ENCODE assay signal across 24 cellular contexts in the genomic region with DNA sequence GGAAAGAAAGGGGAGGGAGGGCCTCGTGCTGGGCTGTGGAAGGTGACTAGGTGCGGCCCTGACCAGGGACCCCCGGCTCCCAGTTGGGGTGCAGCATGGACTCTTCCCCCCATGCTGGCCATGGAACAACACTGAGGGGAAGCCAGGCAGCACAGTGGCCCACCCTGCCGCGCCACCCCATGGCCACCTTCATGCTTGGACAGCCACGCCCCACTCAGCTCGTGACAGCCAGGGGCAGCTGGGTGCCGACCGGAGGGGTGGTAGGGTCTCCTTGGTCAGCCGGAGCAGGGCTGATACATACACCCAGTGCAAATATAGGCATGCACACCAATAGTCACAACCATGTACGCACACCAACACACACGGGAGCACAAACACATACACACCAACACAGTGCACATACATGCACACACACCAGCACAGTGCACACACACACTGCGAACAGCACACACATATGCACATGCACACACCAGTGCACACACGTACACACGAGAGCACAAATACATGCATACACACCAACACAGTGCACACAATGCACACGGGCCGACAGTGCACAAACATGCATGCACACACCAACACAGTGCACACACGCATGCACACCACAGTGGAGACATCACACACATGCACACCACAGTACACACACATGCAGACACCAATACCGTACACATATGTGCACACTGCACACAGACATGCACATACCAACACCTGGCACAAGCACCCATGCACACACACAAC. TPM values are rescaled to one million over a fixed set of nuclear protein-coding genes. Genes with fewer than 3 reads are reported as not detected.
"Had no signal": no experiment of that assay in that cellular context is flagged by ENCODE, and none has a peak within 500 bp of the region (broad histone marks: within the 10 kb centered on the region; RNA-seq: fewer than 3 reads in every experiment).

No MANE protein-coding gene starts in this region.

- H3K27ac ChIP-seq: HL-60, SJSA1, SK-N-MC had no signal

- FAIRE-seq: RCC 7860 had no signal

- DNase-seq: Karpas-422, KG1, MG63, NCI-H1092, NCI-H1105 treated with DMSO at 0.1 percent for 48 hours, NCI-H1417 treated with DMSO at 0.1 percent for 48 hours, NCI-H146, NCI-H1694 treated with DMSO at 0.1 percent for 48 hours, NCI-H1930, NCI-H2081, NCI-H2107, NCI-H226, NCI-H446, NCI-H510A, NCI-H524 treated with DMSO at 0.1 percent for 48 hours, NCI-H69, NCI-H774, Right ventricle myocardium superior, RPMI8226, SIG-M5 had no signal

- H3K9me3 ChIP-seq: MG63, SJSA1 had no signal

- H3K36me3 ChIP-seq: MG63, SJSA1 had no signal

- H3K4me1 ChIP-seq: SJSA1 had no signal

- H3K4me3 ChIP-seq: MG63, SJSA1, SK-N-MC had no signal

- H3K27me3 ChIP-seq: MG63, SJSA1 had no signal

RNA-seq across cellular contexts. Expression of a gene that starts 8.3 kb away (rescaled TPM):
- total RNA-seq: Right ventricle myocardium superior, SJSA1 had no signal

RNA-seq across cellular contexts. Expression of a gene that starts 11.0 kb away (rescaled TPM):
- total RNA-seq: SJSA1 had no signal

RNA-seq across cellular contexts. Expression of a gene that starts 27.9 kb away (rescaled TPM):
- total RNA-seq: Right ventricle myocardium superior, SJSA1 had no signal

RNA-seq across cellular contexts. Expression of a gene that starts 51.7 kb away (rescaled TPM):
- total RNA-seq: Right ventricle myocardium superior, SJSA1 had no signal
